Comparison of ENCODE assay signal across 8 cellular contexts in the genomic region with DNA sequence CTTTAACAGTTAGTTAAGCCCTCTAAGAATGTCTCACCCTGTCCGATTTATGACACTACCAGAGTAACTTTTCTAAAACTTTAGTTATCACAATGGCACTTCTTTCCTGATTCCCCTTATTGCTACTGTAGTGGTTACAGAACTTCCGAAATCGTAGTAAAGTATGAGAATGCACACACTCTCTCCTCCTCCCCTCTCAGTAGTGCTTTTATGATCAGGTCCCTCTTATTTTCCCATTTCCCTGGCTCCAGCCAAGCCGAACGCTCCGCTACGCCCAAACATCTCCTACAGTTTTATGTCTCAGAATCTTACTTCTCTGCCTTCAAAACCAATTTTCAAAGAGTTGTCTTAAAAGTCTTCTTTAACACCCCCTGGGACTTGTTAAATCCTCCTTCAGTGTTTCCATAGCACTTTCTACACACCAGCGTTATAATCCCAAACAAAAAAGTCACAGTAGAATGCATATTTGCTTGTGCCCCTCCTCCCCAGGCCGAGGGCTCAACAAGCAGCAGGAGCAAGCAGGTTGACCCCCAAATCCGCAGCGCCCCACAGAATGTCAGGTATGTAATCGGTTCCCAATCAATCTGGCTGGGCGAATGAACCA. TPM values are rescaled to one million over a fixed set of nuclear protein-coding genes. Genes with fewer than 3 reads are reported as not detected.
A peak's percentile ranks its signal among the peaks of the same experiment; 100 is the strongest.
DNase-seq lines count a peak whose midpoint lies in the region; ATAC-seq, FAIRE-seq and TF ChIP-seq lines count a peak whose summit lies in the region.

No MANE protein-coding gene starts in this region.

- peak overlapping the region; percentile 74 for H4K8ac ChIP-seq in mesenchymal stem cell (ENCODE audit: low read length)

- peak overlapping the region; percentile 91 for H3K9ac ChIP-seq in mesenchymal stem cell (ENCODE audit: low read length)

- no peaks in the 10 kb centered on the region for H3K27me3 ChIP-seq in mesenchymal stem cell (ENCODE audit: control insufficient read depth in 1 of 2, insufficient read depth in 1 of 2, low read length in 2 of 2)

- TF ChIP-seq CTCF in LNCaP clone FGC (IDR thresholded peaks at IDR 0.05; ENCODE audit: control insufficient read depth, extremely low read depth, insufficient read depth): no peak
- TF ChIP-seq CTCF in cardiac fibroblast (IDR thresholded peaks at IDR 0.05; ENCODE audit: low read depth, low read length): no peak

- no peak for FAIRE-seq in GM19239 (lab: Jason Lieb, UNC)

- 8% methylated on average over 13 of the region's 13 CpGs for WGBS in mesenchymal stem cell

- H2BK120ac ChIP-seq in mesenchymal stem cell (ENCODE audit: low read depth, low read length): no peak overlapping the region

- no peak overlapping the region for H2BK5ac ChIP-seq in mesenchymal stem cell (ENCODE audit: low read depth, low read length, poor library complexity, severe bottlenecking)

- ATAC-seq in GM21619 (IDR thresholded peaks at IDR 0.05; ENCODE audit: unreplicated experiment): peak; percentile 26

- no peaks in the 10 kb centered on the region for H3K4me1 ChIP-seq in mesenchymal stem cell (ENCODE audit: control insufficient read depth, insufficient read depth, low read depth, low read length)

- CTCF ChIA-PET in HEK293T (lab: Yijun Ruan, JAX): interaction anchor here (0.5 to 1.0 kb wide), 3 partner anchors 15 to 137 kb away, joined by 3 to 4 read pairs (median 4); partner anchors contain the start of gene CLCN3

- H3K27ac ChIP-seq in mesenchymal stem cell (ENCODE audit: low read length, poor library complexity, severe bottlenecking): peak overlapping the region; percentile 16

- DNase-seq in ELR (ENCODE audit: low read depth): peak; percentile 15
- DNase-seq in LNCaP clone FGC (ENCODE audit: low read depth): no peak
- peak in 1 of 2 donors; percentile 9 for DNase-seq in cardiac fibroblast (ENCODE audit: low read depth in 2 of 2)
- peak; percentile 16 for DNase-seq in mesenchymal stem cell
- no peak for DNase-seq in GM19239 (ENCODE audit: insufficient read length, low spot score)
- no peak for DNase-seq in HEK293T (ENCODE audit: extremely low spot score)
- no peak for DNase-seq in NCI-H187 (lab: John Stamatoyannopoulos, UW)

- peaks cover 10% of the 10 kb centered on the region for H3K79me1 ChIP-seq in mesenchymal stem cell (replicated peaks; ENCODE audit: low read length, poor library complexity, severe bottlenecking)

- H3K18ac ChIP-seq in mesenchymal stem cell (ENCODE audit: low read depth in 1 of 2, low read length in 2 of 2): peak overlapping the region; percentile 16 to 88

- no peak overlapping the region for H2AFZ ChIP-seq in mesenchymal stem cell (ENCODE audit: low read depth, low read length)

- H3K4ac ChIP-seq in mesenchymal stem cell (ENCODE audit: low read depth in 1 of 2, low read length in 2 of 2): peak overlapping the region in 1 of 2 experiments; percentile 93

- no peak overlapping the region for H2BK12ac ChIP-seq in mesenchymal stem cell (ENCODE audit: low read length in 2 of 2)

- no peak overlapping the region for H2AK5ac ChIP-seq in mesenchymal stem cell (ENCODE audit: low read length, severe bottlenecking)

- no peak overlapping the region for H3K14ac ChIP-seq in mesenchymal stem cell (ENCODE audit: low read length in 2 of 2)

- peak overlapping the region; percentile 70 for H3K4me2 ChIP-seq in mesenchymal stem cell (ENCODE audit: low read length, poor library complexity, severe bottlenecking)

- no peak overlapping the region for H2BK15ac ChIP-seq in mesenchymal stem cell (ENCODE audit: low read depth, poor library complexity, severe bottlenecking)

- POLR2A ChIA-PET in HEK293T (lab: Yijun Ruan, JAX): interaction anchor here (0.7 to 1.2 kb wide), 7 partner anchors 8 to 144 kb away, joined by 3 to 10 read pairs (median 5); partner anchors contain the start of genes CLCN3 and NEK1

- H3K4me3 ChIP-seq in LNCaP clone FGC (ENCODE audit: low read depth, low read length) (peak overlapping the region; percentile 70), cardiac fibroblast (replicated peaks in 1 of 2; ENCODE audit: low read depth in 2 of 2, low read length in 2 of 2) (peak overlapping the region; percentile 89 to 96), mesenchymal stem cell (ENCODE audit: insufficient read depth in 1 of 2, low read depth in 1 of 2, low read length in 2 of 2) (peak overlapping the region; percentile 77 to 96)

- H3K9me3 ChIP-seq in mesenchymal stem cell (ENCODE audit: control insufficient read depth, low read length): no peaks in the 10 kb centered on the region

- H3K36me3 ChIP-seq in mesenchymal stem cell (ENCODE audit: control insufficient read depth in 1 of 2, insufficient read depth in 2 of 2, low read depth in 1 of 2, low read length in 2 of 2): peaks cover 3 to 13% of the 10 kb centered on the region in 2 experiments

- no peak overlapping the region for H4K91ac ChIP-seq in mesenchymal stem cell (ENCODE audit: low read length)

- no peak overlapping the region for H3K23ac ChIP-seq in mesenchymal stem cell (ENCODE audit: low read length in 2 of 2)

TF ChIP-seq in HEK293T, 16 proteins besides CTCF, POLR2A, EP300 and RAD21:
- TF ChIP-seq CTBP1 (IDR thresholded peaks at IDR 0.05; ENCODE audit: borderline replicate concordance): no peak
- no peak for TF ChIP-seq L3MBTL2 (conservative IDR thresholded peaks at IDR 0.05)
- TF ChIP-seq, protein P1, sequence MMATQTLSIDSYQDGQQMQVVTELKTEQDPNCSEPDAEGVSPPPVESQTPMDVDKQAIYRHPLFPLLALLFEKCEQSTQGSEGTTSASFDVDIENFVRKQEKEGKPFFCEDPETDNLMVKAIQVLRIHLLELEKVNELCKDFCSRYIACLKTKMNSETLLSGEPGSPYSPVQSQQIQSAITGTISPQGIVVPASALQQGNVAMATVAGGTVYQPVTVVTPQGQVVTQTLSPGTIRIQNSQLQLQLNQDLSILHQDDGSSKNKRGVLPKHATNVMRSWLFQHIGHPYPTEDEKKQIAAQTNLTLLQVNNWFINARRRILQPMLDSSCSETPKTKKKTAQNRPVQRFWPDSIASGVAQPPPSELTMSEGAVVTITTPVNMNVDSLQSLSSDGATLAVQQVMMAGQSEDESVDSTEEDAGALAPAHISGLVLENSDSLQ (IDR thresholded peaks at IDR 0.05): no peak
- no peak for TF ChIP-seq FOXK2 (IDR thresholded peaks at IDR 0.05)
- no peak for TF ChIP-seq FOXA1 (IDR thresholded peaks at IDR 0.05)
- no peak for TF ChIP-seq SUZ12 (IDR thresholded peaks at IDR 0.05)
- no peak for TF ChIP-seq FOXM1 (IDR thresholded peaks at IDR 0.05; ENCODE audit: borderline replicate concordance)
- no peak for TF ChIP-seq SP1 (IDR thresholded peaks at IDR 0.05)
- no peak for TF ChIP-seq HDGF (IDR thresholded peaks at IDR 0.05; ENCODE audit: borderline replicate concordance)
- no peak for TF ChIP-seq ZNF384 (IDR thresholded peaks at IDR 0.05)
- no peak for TF ChIP-seq NFRKB (IDR thresholded peaks at IDR 0.05)
- no peak for TF ChIP-seq BHLHE40 (IDR thresholded peaks at IDR 0.05; ENCODE audit: borderline replicate concordance)
- no peak for TF ChIP-seq ARNT (IDR thresholded peaks at IDR 0.05)
- no peak for TF ChIP-seq TARDBP (IDR thresholded peaks at IDR 0.05)
- TF ChIP-seq LEF1 (IDR thresholded peaks at IDR 0.05; ENCODE audit: borderline replicate concordance): no peak
- no peak for TF ChIP-seq ELF4 (IDR thresholded peaks at IDR 0.05)

RNA-seq across cellular contexts. Expression of gene HPF1, which starts 0.7 kb away (rescaled TPM):
- 39.3 TPM for polyA plus RNA-seq in mesenchymal stem cell (2013, experiment 1 of 2)
- 41.3 TPM for polyA plus RNA-seq in mesenchymal stem cell (2013, experiment 2 of 2)

Comparison
In these comparisons a context has a peak if more than half of its experiments do, and no peak if none do; other contexts are left out.
1. DNase-seq: peak in ELR (single experiment) and mesenchymal stem cell (single experiment); none in LNCaP clone FGC (single experiment), GM19239 (single experiment), HEK293T (single experiment) and NCI-H187 (0 of 2).
2. Peak in every context shown above with its lines, with median percentiles within 50 percentile points of each other: H3K4me3 ChIP-seq.